20 cellular contexts compared by ENCODE assay signal in genomic region chr2:7516447-7517121, GRCh38.
DNase-seq lines count a peak whose midpoint lies in the region; ATAC-seq and TF ChIP-seq lines count a peak whose summit lies in the region.
"Had no signal": no experiment of that assay in that cellular context is flagged by ENCODE, and none has a peak within 500 bp of the region (broad histone marks: within the 10 kb centered on the region; RNA-seq: fewer than 3 reads in every experiment).

No MANE protein-coding gene starts in this region.

- no peaks in the 10 kb centered on the region for H4K20me1 ChIP-seq in BLaER1

- peak overlapping the region; percentile 51; the same call in 1 of the 2 replicates for H3K4me2 ChIP-seq in BLaER1

- peaks cover 27% of the 10 kb centered on the region for H3K4me1 ChIP-seq in BLaER1
- H3K4me1 ChIP-seq: Peyer's patch, psoas muscle, tibial artery had no signal

- no peak overlapping the region for H3K9ac ChIP-seq in BLaER1

- H3K4me3 ChIP-seq in BLaER1 (no peak overlapping the region), fibroblast of mammary gland (ENCODE audit: control insufficient read depth, low read depth, low read length) (no peak overlapping the region), WERI-Rb-1 (ENCODE audit: low read depth, low read length) (no peak overlapping the region)
- H3K4me3 ChIP-seq: Peyer's patch, psoas muscle, tibial artery had no signal

- H3K27ac Mint-ChIP-seq in T-helper 2 cell treated with Interferon-gamma antibody and Interleukin-4, amounts not matched to agents 5 μg/mL and 100 μg/mL, for 36 hours, result peak overlapping the region; percentile 93
- H3K27ac Mint-ChIP-seq: dendritic cell treated with granulocyte-macrophage colony-stimulating factor and Interleukin-4, amounts not matched to agents 40 ng/mL and 50 ng/mL, for 4 days; memory B cell had no signal

- no peak for DNase-seq in T-helper 2 cell treated with Interferon-gamma antibody and Interleukin-4, amounts not matched to agents 5 μg/mL and 100 μg/mL, for 36 hours (ENCODE audit: low spot score)
- DNase-seq in T-helper 2 cell (no peak), fibroblast of mammary gland (ENCODE audit: low read depth) (peak; percentile 45), superior temporal gyrus (ENCODE audit: extremely low spot score) (no peak), WERI-Rb-1 (no peak)
- DNase-seq: 8988T; HCEC 1CT; kidney glomerular epithelial cell; NCI-H1436; NCI-H82; psoas muscle; stimulated activated CD4-positive, alpha-beta T cell treated with anti-CD3 and anti-CD28 coated beads, Interleukin-12 subunit alpha, Interleukin-12 subunit beta, amount 100 ng/mL, for 4 hours; tibial artery had no signal

- H3K27me3 Mint-ChIP-seq in T-helper 2 cell treated with Interferon-gamma antibody and Interleukin-4, amounts not matched to agents 5 μg/mL and 100 μg/mL, for 36 hours (ENCODE audit: low read depth), result no peaks in the 10 kb centered on the region
- H3K27me3 Mint-ChIP-seq: memory B cell had no signal

- ATAC-seq in SK-N-SH treated with all-trans-retinoic acid at 6 μM for 48 hours (peak; percentile 76), GM21825 (IDR thresholded peaks at IDR 0.05; ENCODE audit: unreplicated experiment) (no peak)
- ATAC-seq: psoas muscle had no signal

- H3K4me1 Mint-ChIP-seq in T-helper 2 cell treated with Interferon-gamma antibody and Interleukin-4, amounts not matched to agents 5 μg/mL and 100 μg/mL, for 36 hours (ENCODE audit: low read depth), result peaks cover 50% of the 10 kb centered on the region
- H3K4me1 Mint-ChIP-seq: memory B cell had no signal

- H3K9me3 ChIP-seq in BLaER1 (0 out of 2 replicates have a peak, but pooled peaks cover 3% of the 10 kb centered on the region), WERI-Rb-1 (ENCODE audit: severe bottlenecking) (no peaks in the 10 kb centered on the region)
- H3K9me3 ChIP-seq: Peyer's patch, psoas muscle, tibial artery had no signal

- peak overlapping the region; percentile 65 for H3K4me3 Mint-ChIP-seq in T-helper 2 cell treated with Interferon-gamma antibody and Interleukin-4, amounts not matched to agents 5 μg/mL and 100 μg/mL, for 36 hours
- H3K4me3 Mint-ChIP-seq: dendritic cell treated with granulocyte-macrophage colony-stimulating factor and Interleukin-4, amounts not matched to agents 40 ng/mL and 50 ng/mL, for 4 days; memory B cell; neural crest cell had no signal

- H3K9me3 Mint-ChIP-seq in T-helper 2 cell treated with Interferon-gamma antibody and Interleukin-4, amounts not matched to agents 5 μg/mL and 100 μg/mL, for 36 hours, result peaks cover 23% of the 10 kb centered on the region
- H3K9me3 Mint-ChIP-seq: dendritic cell treated with granulocyte-macrophage colony-stimulating factor and Interleukin-4, amounts not matched to agents 40 ng/mL and 50 ng/mL, for 4 days; memory B cell had no signal

- H3K27me3 ChIP-seq in BLaER1 (no peaks in the 10 kb centered on the region), WERI-Rb-1 (ENCODE audit: insufficient read depth, low read depth, severe bottlenecking) (no peaks in the 10 kb centered on the region)
- H3K27me3 ChIP-seq: Peyer's patch, tibial artery had no signal

- H3K36me3 Mint-ChIP-seq in T-helper 2 cell treated with Interferon-gamma antibody and Interleukin-4, amounts not matched to agents 5 μg/mL and 100 μg/mL, for 36 hours (ENCODE audit: low read depth), result peaks cover 25% of the 10 kb centered on the region
- H3K36me3 Mint-ChIP-seq: memory B cell had no signal

- H3K27ac ChIP-seq in BLaER1, result no peak overlapping the region
- no peak overlapping the region for H3K27ac ChIP-seq in WERI-Rb-1
- H3K27ac ChIP-seq: Peyer's patch, psoas muscle, tibial artery had no signal

- TF ChIP-seq CTCF in fibroblast of mammary gland (conservative IDR thresholded peaks at IDR 0.05; ENCODE audit: control insufficient read depth, insufficient read depth, low read depth, low read length) (no peak), WERI-Rb-1 (IDR thresholded peaks at IDR 0.05; ENCODE audit: low read depth, low read length) (no peak)

- H3K36me3 ChIP-seq in BLaER1 (no peaks in the 10 kb centered on the region), WERI-Rb-1 (no peaks in the 10 kb centered on the region)
- H3K36me3 ChIP-seq: Peyer's patch, tibial artery had no signal

TF ChIP-seq in SK-N-SH treated with all-trans-retinoic acid at 6 μM for 48 hours, 23 proteins besides CTCF, POLR2A, EP300 and RAD21:
- peak; percentile 97 for TF ChIP-seq ZC3H10 (CRISPR knock-in tag; IDR thresholded peaks at IDR 0.05)
- peak; percentile 13; the same call in 1 of the 2 replicates for TF ChIP-seq ZNF8 (CRISPR knock-in tag; IDR thresholded peaks at IDR 0.05)
- TF ChIP-seq TCF4 (CRISPR knock-in tag; IDR thresholded peaks at IDR 0.05; ENCODE audit: borderline replicate concordance), result peak; percentile 82
- peak; percentile 71; the same call in 1 of the 2 replicates for TF ChIP-seq BACH2 (CRISPR knock-in tag; IDR thresholded peaks at IDR 0.05; ENCODE audit: borderline replicate concordance)
- no peak for TF ChIP-seq ARNTL (CRISPR knock-in tag; IDR thresholded peaks at IDR 0.05; ENCODE audit: borderline replicate concordance, low read depth)
- peak; percentile 64; the same call in 1 of the 2 replicates for TF ChIP-seq TOX (CRISPR knock-in tag; IDR thresholded peaks at IDR 0.05; ENCODE audit: borderline replicate concordance)
- TF ChIP-seq ISL1 (CRISPR knock-in tag; IDR thresholded peaks at IDR 0.05), result peak; percentile 93
- no peak for TF ChIP-seq ESRRG (CRISPR knock-in tag; IDR thresholded peaks at IDR 0.05)
- TF ChIP-seq RARB (CRISPR knock-in tag; IDR thresholded peaks at IDR 0.05), result peak; percentile 92
- TF ChIP-seq OSR1 (CRISPR knock-in tag; IDR thresholded peaks at IDR 0.05), result no peak
- TF ChIP-seq ZFP30 (CRISPR knock-in tag; IDR thresholded peaks at IDR 0.05), result no peak
- peak; percentile 92; the same call in 1 of the 2 replicates for TF ChIP-seq POU6F1 (CRISPR knock-in tag; IDR thresholded peaks at IDR 0.05; ENCODE audit: borderline replicate concordance, low read depth)
- TF ChIP-seq PATZ1 (CRISPR knock-in tag; IDR thresholded peaks at IDR 0.05; ENCODE audit: borderline replicate concordance), result peak; percentile 87
- no peak for TF ChIP-seq PPARA (CRISPR knock-in tag; IDR thresholded peaks at IDR 0.05; ENCODE audit: borderline replicate concordance)
- TF ChIP-seq CSRNP3 (CRISPR knock-in tag; IDR thresholded peaks at IDR 0.05), result no peak
- no peak for TF ChIP-seq ZNF70 (CRISPR knock-in tag; IDR thresholded peaks at IDR 0.05)
- no peak for TF ChIP-seq GLIS3 (CRISPR knock-in tag; IDR thresholded peaks at IDR 0.05)
- TF ChIP-seq SNAI2 (CRISPR knock-in tag; IDR thresholded peaks at IDR 0.05), result no peak
TF ChIP-seq in SK-N-SH treated with all-trans-retinoic acid at 6 μM for 48 hours: peak in this region for 9.
